ENCODE assay signal across 29 cellular contexts in genomic region chr7:90176195-90176594, GRCh38. TPM values are rescaled to one million over a fixed set of nuclear protein-coding genes. Genes with fewer than 3 reads are reported as not detected.
"Had no signal": no experiment of that assay in that cellular context is flagged by ENCODE, and none has a peak within 500 bp of the region (broad histone marks: within the 10 kb centered on the region; RNA-seq: fewer than 3 reads in every experiment).

No MANE protein-coding gene starts in this region.

- H3K4me3 Mint-ChIP-seq: dendritic cell treated with granulocyte-macrophage colony-stimulating factor and Interleukin-4, amounts not matched to agents 40 ng/mL and 50 ng/mL, for 4 days; naive thymus-derived CD4-positive, alpha-beta T cell; nephron; neural progenitor cell; stimulated activated effector memory CD8-positive, alpha-beta T cell treated with anti-CD3 and anti-CD28 coated beads, Interleukin-12 subunit alpha, Interleukin-12 subunit beta, amount 100 ng/mL, for 72 hours; type B pancreatic cell had no signal

- H3K27ac ChIP-seq: colonic mucosa, esophagus muscularis mucosa, foreskin keratinocyte, gastroesophageal sphincter, heart left ventricle, hepatocyte, left lung, neural progenitor cell, prostate gland, right atrium auricular region, sigmoid colon, stomach, testis, tibial artery had no signal

- H3K27ac Mint-ChIP-seq: dendritic cell treated with granulocyte-macrophage colony-stimulating factor and Interleukin-4, amounts not matched to agents 40 ng/mL and 50 ng/mL, for 4 days; naive thymus-derived CD4-positive, alpha-beta T cell; nephron; neural progenitor cell; stimulated activated effector memory CD8-positive, alpha-beta T cell treated with anti-CD3 and anti-CD28 coated beads, Interleukin-12 subunit alpha, Interleukin-12 subunit beta, amount 100 ng/mL, for 72 hours; type B pancreatic cell had no signal

- H3K27me3 Mint-ChIP-seq: dendritic cell treated with granulocyte-macrophage colony-stimulating factor and Interleukin-4, amounts not matched to agents 40 ng/mL and 50 ng/mL, for 4 days had no signal

- H3K4me1 Mint-ChIP-seq: nephron, neural progenitor cell had no signal

- H3K36me3 Mint-ChIP-seq: neural progenitor cell; stimulated activated effector memory CD8-positive, alpha-beta T cell treated with anti-CD3 and anti-CD28 coated beads, Interleukin-12 subunit alpha, Interleukin-12 subunit beta, amount 100 ng/mL, for 72 hours; type B pancreatic cell had no signal

- H3K9me3 Mint-ChIP-seq: stimulated activated effector memory CD8-positive, alpha-beta T cell treated with anti-CD3 and anti-CD28 coated beads, Interleukin-12 subunit alpha, Interleukin-12 subunit beta, amount 100 ng/mL, for 72 hours; type B pancreatic cell had no signal

- DNase-seq: colonic mucosa; effector memory CD4-positive, alpha-beta T cell; foreskin keratinocyte; heart left ventricle; kidney; mammary epithelial cell; mesendoderm; midbrain; naive thymus-derived CD4-positive, alpha-beta T cell; nucleus accumbens; sigmoid colon; stimulated activated CD4-positive, alpha-beta T cell treated with anti-CD3 and anti-CD28 coated beads, Interleukin-2, amount 100 ng/mL, for 24 hours; stimulated activated CD4-positive, alpha-beta T cell treated with anti-CD3 and anti-CD28 coated beads, Interleukin-4, amount 100 ng/mL, for 24 hours; stimulated activated naive CD4-positive, alpha-beta T cell treated with Interleukin-2 at 50 U/mL for 16 hours; stomach; testis; tibial artery had no signal

RNA-seq across cellular contexts. Expression of gene STEAP1, which starts 21.9 kb away (rescaled TPM):
- total RNA-seq: osteocyte had no signal

RNA-seq across cellular contexts. Expression of gene STEAP2, which starts 35.3 kb away (rescaled TPM):
- total RNA-seq: osteocyte had no signal
